31 cellular contexts compared by ENCODE assay signal in genomic region chr20:4800131-4800530, GRCh38. TPM values are rescaled to one million over a fixed set of nuclear protein-coding genes. Genes with fewer than 3 reads are reported as not detected.
"Had no signal": no experiment of that assay in that cellular context is flagged by ENCODE, and none has a peak within 500 bp of the region (broad histone marks: within the 10 kb centered on the region; RNA-seq: fewer than 3 reads in every experiment).

No MANE protein-coding gene starts in this region.

- H3K4me1 Mint-ChIP-seq: neural crest cell had no signal

- H3K4me3 ChIP-seq: esophagus muscularis mucosa, heart left ventricle, psoas muscle, smooth muscle cell, testis, transverse colon had no signal

- H3K27ac Mint-ChIP-seq: activated CD4-positive, alpha-beta memory T cell treated with anti-CD3 and anti-CD28 coated beads for 36 hours; activated naive CD8-positive, alpha-beta T cell treated with anti-CD3 and anti-CD28 coated beads, Interleukin-2, amount 50 U/mL, for 24 hours; activated T-cell treated with anti-CD3 and anti-CD28 coated beads, Interleukin-2, amount 50 U/mL, for 72 hours; T-helper 2 cell treated with Interferon-gamma antibody and Interleukin-4, amounts not matched to agents 5 μg/mL and 100 μg/mL, for 36 hours had no signal

- H3K4me3 Mint-ChIP-seq: activated CD4-positive, alpha-beta memory T cell treated with anti-CD3 and anti-CD28 coated beads for 36 hours; activated naive CD8-positive, alpha-beta T cell treated with anti-CD3 and anti-CD28 coated beads, Interleukin-2, amount 50 U/mL, for 24 hours; activated T-cell treated with anti-CD3 and anti-CD28 coated beads, Interleukin-2, amount 50 U/mL, for 72 hours; immature natural killer cell; naive thymus-derived CD8-positive, alpha-beta T cell; neural crest cell; T-cell; T-helper 2 cell treated with Interferon-gamma antibody and Interleukin-4, amounts not matched to agents 5 μg/mL and 100 μg/mL, for 36 hours had no signal

- H3K27me3 Mint-ChIP-seq: activated CD4-positive, alpha-beta memory T cell treated with anti-CD3 and anti-CD28 coated beads for 36 hours; activated naive CD8-positive, alpha-beta T cell treated with anti-CD3 and anti-CD28 coated beads, Interleukin-2, amount 50 U/mL, for 24 hours; naive thymus-derived CD8-positive, alpha-beta T cell; T-cell had no signal

- H3K27me3 ChIP-seq: esophagus muscularis mucosa, heart left ventricle, testis, transverse colon had no signal

- H3K9me3 ChIP-seq: testis, transverse colon had no signal

- ATAC-seq: activated CD4-positive, CD25-positive, alpha-beta regulatory T cell treated with anti-CD3 and anti-CD28 coated beads, Interleukin-2, amount 50 U/mL, for 24 hours; activated naive CD8-positive, alpha-beta T cell treated with anti-CD3 and anti-CD28 coated beads, Interleukin-2, amount 50 U/mL, for 24 hours; activated T-cell treated with anti-CD3 and anti-CD28 coated beads, Interleukin-2, amount 50 U/mL, for 72 hours; foreskin keratinocyte; heart left ventricle; left colon; naive thymus-derived CD8-positive, alpha-beta T cell; psoas muscle; stimulated activated naive CD8-positive, alpha-beta T cell treated with anti-CD3 and anti-CD28 coated beads, Interleukin-15, Interleukin-2, amounts not matched to agents 100 U/mL and 50 U/mL, for 24 hours; T-cell had no signal

- DNase-seq: activated CD4-positive, alpha-beta memory T cell treated with anti-CD3 and anti-CD28 coated beads for 36 hours; activated CD4-positive, alpha-beta T cell treated with anti-CD3 and anti-CD28 coated beads for 48 hours; activated gamma-delta T cell; activated naive CD4-positive, alpha-beta T cell treated with anti-CD3 and anti-CD28 coated beads, Interleukin-2, amount 50 U/mL, for 16 hours; activated naive CD8-positive, alpha-beta T cell treated with anti-CD3 and anti-CD28 coated beads, Interleukin-2, amount 50 U/mL, for 24 hours; activated T-cell treated with anti-CD3 and anti-CD28 coated beads, Interleukin-2, amount 50 U/mL, for 72 hours; amygdala; caudate nucleus; dermis blood vessel endothelial cell; effector CD4-positive, alpha-beta T cell; foreskin keratinocyte; heart left ventricle; hypothalamus; immature natural killer cell; left colon; mammary epithelial cell; naive thymus-derived CD8-positive, alpha-beta T cell; occipital lobe; psoas muscle; stimulated activated CD4-positive, alpha-beta T cell treated with anti-CD3 and anti-CD28 coated beads, Interleukin-2, amount 100 ng/mL, for 24 hours; stimulated activated naive CD8-positive, alpha-beta T cell treated with anti-CD3 and anti-CD28 coated beads, Interleukin-15, Interleukin-2, amounts not matched to agents 100 U/mL and 50 U/mL, for 24 hours; T-cell; testis; transverse colon had no signal

- H3K9me3 Mint-ChIP-seq: activated naive CD8-positive, alpha-beta T cell treated with anti-CD3 and anti-CD28 coated beads, Interleukin-2, amount 50 U/mL, for 24 hours; immature natural killer cell; T-cell; T-helper 2 cell treated with Interferon-gamma antibody and Interleukin-4, amounts not matched to agents 5 μg/mL and 100 μg/mL, for 36 hours had no signal

- H3K27ac ChIP-seq: esophagus muscularis mucosa, foreskin keratinocyte, heart left ventricle, parathyroid adenoma, psoas muscle, transverse colon, VCaP had no signal

- H3K4me1 ChIP-seq: esophagus muscularis mucosa, foreskin keratinocyte, parathyroid adenoma, psoas muscle, testis, transverse colon had no signal

RNA-seq across cellular contexts. Expression of gene RASSF2, which starts 23.3 kb away (rescaled TPM):
- total RNA-seq: foreskin keratinocyte had no signal
- polyA plus RNA-seq: foreskin keratinocyte had no signal
